ENCODE assay signal across 8 cellular contexts in genomic region chr19:19064811-19065745, GRCh38. TPM values are rescaled to one million over a fixed set of nuclear protein-coding genes. Genes with fewer than 3 reads are reported as not detected.
DNase-seq lines count a peak whose midpoint lies in the region; ATAC-seq and TF ChIP-seq lines count a peak whose summit lies in the region.

No MANE protein-coding gene starts in this region.

- TF ChIP-seq POLR2A in NB4 (IDR thresholded peaks at IDR 0.05; ENCODE audit: extremely low read depth, insufficient read length): no peak

- H3K9me3 ChIP-seq in iPS-18c (ENCODE audit: control insufficient read depth, insufficient read depth, low read length): no peaks in the 10 kb centered on the region

- peaks cover 4% of the 10 kb centered on the region for H3K4me1 ChIP-seq in foreskin keratinocyte

- peak; percentile 21 for DNase-seq in Daoy (ENCODE audit: low read depth)
- DNase-seq in NB4 (ENCODE audit: low read depth): peak; percentile 49
- peak; percentile 34 to 66 for DNase-seq in activated naive CD4-positive, alpha-beta T cell treated with anti-CD3 and anti-CD28 coated beads, Interleukin-2, amount 50 U/mL, for 72 hours (ENCODE audit: low spot score in 2 of 2)
- DNase-seq in stimulated activated CD4-positive, alpha-beta T cell treated with anti-CD3 and anti-CD28 coated beads, Interleukin-1b, Interleukin-23, amount 100 ng/mL, for 4 hours (ENCODE audit: low read depth in 2 of 2): peak; percentile 3 to 19
- DNase-seq in foreskin keratinocyte: no peak

- no peaks in the 10 kb centered on the region for H3K9me3 Mint-ChIP-seq in activated naive CD4-positive, alpha-beta T cell treated with anti-CD3 and anti-CD28 coated beads, Interleukin-2, amount 50 U/mL, for 72 hours

- H3K27me3 ChIP-seq in foreskin keratinocyte: no peaks in the 10 kb centered on the region

- no peaks in the 10 kb centered on the region for H3K36me3 Mint-ChIP-seq in activated naive CD4-positive, alpha-beta T cell treated with anti-CD3 and anti-CD28 coated beads, Interleukin-2, amount 50 U/mL, for 72 hours

- TF ChIP-seq CTCF in NB4 (IDR thresholded peaks at IDR 0.05; ENCODE audit: low read depth, low read length): no peak
- TF ChIP-seq CTCF in foreskin keratinocyte (conservative IDR thresholded peaks at IDR 0.05): no peak

- H3K27ac Mint-ChIP-seq in activated naive CD4-positive, alpha-beta T cell treated with anti-CD3 and anti-CD28 coated beads, Interleukin-2, amount 50 U/mL, for 72 hours: peak overlapping the region; percentile 85 to 87

- ATAC-seq in activated naive CD4-positive, alpha-beta T cell treated with anti-CD3 and anti-CD28 coated beads, Interleukin-2, amount 50 U/mL, for 72 hours: no peak
- ATAC-seq in foreskin keratinocyte (no peak), GM19463 (IDR thresholded peaks at IDR 0.05; ENCODE audit: unreplicated experiment) (no peak), GM21526 (IDR thresholded peaks at IDR 0.05; ENCODE audit: low FRiP score, unreplicated experiment) (no peak)

- H3K27ac ChIP-seq in foreskin keratinocyte: no peak overlapping the region

- peak overlapping the region; percentile 69 for H3K4me3 ChIP-seq in NB4 (ENCODE audit: low read depth, low read length)
- H3K4me3 ChIP-seq in iPS-18c (ENCODE audit: insufficient read depth, low read depth, low read length): peak overlapping the region; percentile 4; the same call in 1 of the 2 replicates

RNA-seq across cellular contexts. Expression of gene SLC25A42, which starts 1.3 kb away (rescaled TPM):
- 1.3 and 6.2 TPM in 2 replicates for total RNA-seq in Daoy (2014; rRNA removed; shearing (Covaris generic))
- 10 to 100 TPM; 15.1 to 19.2 TPM for total RNA-seq in activated naive CD4-positive, alpha-beta T cell treated with anti-CD3 and anti-CD28 coated beads, Interleukin-2, amount 50 U/mL, for 72 hours
- total RNA-seq in foreskin keratinocyte: 2.6 and 2.7 TPM in 2 replicates
- 2.3 and 2.6 TPM in 2 replicates for polyA plus RNA-seq in foreskin keratinocyte

RNA-seq across cellular contexts. Expression of gene ARMC6, which starts 31.7 kb away (rescaled TPM):
- total RNA-seq in Daoy (2014; rRNA removed; shearing (Covaris generic)): 82.6 and 91.8 TPM in 2 replicates
- 10 to 100 TPM; 22.4 to 34.8 TPM for total RNA-seq in activated naive CD4-positive, alpha-beta T cell treated with anti-CD3 and anti-CD28 coated beads, Interleukin-2, amount 50 U/mL, for 72 hours
- total RNA-seq in foreskin keratinocyte: 48.3 and 52.6 TPM in 2 replicates
- polyA plus RNA-seq in foreskin keratinocyte: 43.4 and 53.1 TPM in 2 replicates

RNA-seq across cellular contexts. Expression of gene SUGP2, which starts 31.8 kb away (rescaled TPM):
- 31.9 and 33.5 TPM in 2 replicates for total RNA-seq in Daoy (2014; rRNA removed; shearing (Covaris generic))
- 100 to 1,000 TPM; 119 to 248 TPM for total RNA-seq in activated naive CD4-positive, alpha-beta T cell treated with anti-CD3 and anti-CD28 coated beads, Interleukin-2, amount 50 U/mL, for 72 hours
- 49.0 and 50.2 TPM in 2 replicates for total RNA-seq in foreskin keratinocyte
- polyA plus RNA-seq in foreskin keratinocyte: 35.5 and 37.5 TPM in 2 replicates

Comparison
In these comparisons a context has a peak if more than half of its experiments do, and no peak if none do; other contexts are left out.
1. DNase-seq: peak in Daoy (single experiment), NB4 (single experiment), activated naive CD4-positive, alpha-beta T cell treated with anti-CD3 and anti-CD28 coated beads, Interleukin-2, amount 50 U/mL, for 72 hours (2 of 2) and stimulated activated CD4-positive, alpha-beta T cell treated with anti-CD3 and anti-CD28 coated beads, Interleukin-1b, Interleukin-23, amount 100 ng/mL, for 4 hours (2 of 2); none in foreskin keratinocyte (0 of 2).